ENCODE assay signal across 1 cellular context in genomic region chr3:146250449-146251382, GRCh38.
A peak's percentile ranks its signal among the peaks of the same experiment; 100 is the strongest.
TF ChIP-seq lines count a peak whose summit lies in the region.

TSS of gene PLSCR4 (minus strand) at chr3:146251105. CDS start at chr3:146222071, 29,034 bp downstream.

TF ChIP-seq in HepG2, 621 proteins besides CTCF, POLR2A, EP300 and RAD21 (continued from another document):
- TF ChIP-seq ELK4 (CRISPR knock-in tag; IDR thresholded peaks at IDR 0.05; ENCODE audit: borderline replicate concordance) (no peak), FOSL2 (CRISPR knock-in tag; IDR thresholded peaks at IDR 0.05) (no peak), ZNF343 (CRISPR knock-in tag; IDR thresholded peaks at IDR 0.05) (0 out of 2 replicates have a peak, but pooled peaks have one; percentile 30), SAFB2 (CRISPR knock-in tag; IDR thresholded peaks at IDR 0.05; ENCODE audit: borderline replicate concordance, low read depth) (no peak), MAX (IDR thresholded peaks at IDR 0.05) (peak; percentile 71), MXD1 (CRISPR knock-in tag; IDR thresholded peaks at IDR 0.05) (peak; percentile 46; the same call in 1 of the 2 replicates), ZNF782 (CRISPR knock-in tag; IDR thresholded peaks at IDR 0.05; ENCODE audit: borderline replicate concordance) (no peak), ZXDC (CRISPR knock-in tag; IDR thresholded peaks at IDR 0.05) (no peak), SNAPC2 (CRISPR knock-in tag; IDR thresholded peaks at IDR 0.05) (no peak), IRF2 (CRISPR knock-in tag; IDR thresholded peaks at IDR 0.05) (no peak), ZNF672 (CRISPR knock-in tag; IDR thresholded peaks at IDR 0.05) (no peak)
